In genomic region chr1:55179177-55179835, GRCh38 we compare ENCODE assay signal across 1 cellular context.
TF ChIP-seq lines count a peak whose summit lies in the region.

No MANE protein-coding gene starts in this region.

TF ChIP-seq in K562, 482 proteins besides CTCF, POLR2A, EP300 and RAD21 (continued from another document and continues in another):
- TF ChIP-seq HMBOX1 (IDR thresholded peaks at IDR 0.05), result peak; percentile 87
- TF ChIP-seq MCM7 (IDR thresholded peaks at IDR 0.05), result no peak
- TF ChIP-seq, protein P1, sequence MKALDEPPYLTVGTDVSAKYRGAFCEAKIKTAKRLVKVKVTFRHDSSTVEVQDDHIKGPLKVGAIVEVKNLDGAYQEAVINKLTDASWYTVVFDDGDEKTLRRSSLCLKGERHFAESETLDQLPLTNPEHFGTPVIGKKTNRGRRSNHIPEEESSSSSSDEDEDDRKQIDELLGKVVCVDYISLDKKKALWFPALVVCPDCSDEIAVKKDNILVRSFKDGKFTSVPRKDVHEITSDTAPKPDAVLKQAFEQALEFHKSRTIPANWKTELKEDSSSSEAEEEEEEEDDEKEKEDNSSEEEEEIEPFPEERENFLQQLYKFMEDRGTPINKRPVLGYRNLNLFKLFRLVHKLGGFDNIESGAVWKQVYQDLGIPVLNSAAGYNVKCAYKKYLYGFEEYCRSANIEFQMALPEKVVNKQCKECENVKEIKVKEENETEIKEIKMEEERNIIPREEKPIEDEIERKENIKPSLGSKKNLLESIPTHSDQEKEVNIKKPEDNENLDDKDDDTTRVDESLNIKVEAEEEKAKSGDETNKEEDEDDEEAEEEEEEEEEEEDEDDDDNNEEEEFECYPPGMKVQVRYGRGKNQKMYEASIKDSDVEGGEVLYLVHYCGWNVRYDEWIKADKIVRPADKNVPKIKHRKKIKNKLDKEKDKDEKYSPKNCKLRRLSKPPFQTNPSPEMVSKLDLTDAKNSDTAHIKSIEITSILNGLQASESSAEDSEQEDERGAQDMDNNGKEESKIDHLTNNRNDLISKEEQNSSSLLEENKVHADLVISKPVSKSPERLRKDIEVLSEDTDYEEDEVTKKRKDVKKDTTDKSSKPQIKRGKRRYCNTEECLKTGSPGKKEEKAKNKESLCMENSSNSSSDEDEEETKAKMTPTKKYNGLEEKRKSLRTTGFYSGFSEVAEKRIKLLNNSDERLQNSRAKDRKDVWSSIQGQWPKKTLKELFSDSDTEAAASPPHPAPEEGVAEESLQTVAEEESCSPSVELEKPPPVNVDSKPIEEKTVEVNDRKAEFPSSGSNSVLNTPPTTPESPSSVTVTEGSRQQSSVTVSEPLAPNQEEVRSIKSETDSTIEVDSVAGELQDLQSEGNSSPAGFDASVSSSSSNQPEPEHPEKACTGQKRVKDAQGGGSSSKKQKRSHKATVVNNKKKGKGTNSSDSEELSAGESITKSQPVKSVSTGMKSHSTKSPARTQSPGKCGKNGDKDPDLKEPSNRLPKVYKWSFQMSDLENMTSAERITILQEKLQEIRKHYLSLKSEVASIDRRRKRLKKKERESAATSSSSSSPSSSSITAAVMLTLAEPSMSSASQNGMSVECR (CRISPR knock-in tag; IDR thresholded peaks at IDR 0.05), result no peak
- peak; percentile 42; the same call in 1 of the 2 replicates for TF ChIP-seq NCOR1 (IDR thresholded peaks at IDR 0.05)
- TF ChIP-seq, protein P2, sequence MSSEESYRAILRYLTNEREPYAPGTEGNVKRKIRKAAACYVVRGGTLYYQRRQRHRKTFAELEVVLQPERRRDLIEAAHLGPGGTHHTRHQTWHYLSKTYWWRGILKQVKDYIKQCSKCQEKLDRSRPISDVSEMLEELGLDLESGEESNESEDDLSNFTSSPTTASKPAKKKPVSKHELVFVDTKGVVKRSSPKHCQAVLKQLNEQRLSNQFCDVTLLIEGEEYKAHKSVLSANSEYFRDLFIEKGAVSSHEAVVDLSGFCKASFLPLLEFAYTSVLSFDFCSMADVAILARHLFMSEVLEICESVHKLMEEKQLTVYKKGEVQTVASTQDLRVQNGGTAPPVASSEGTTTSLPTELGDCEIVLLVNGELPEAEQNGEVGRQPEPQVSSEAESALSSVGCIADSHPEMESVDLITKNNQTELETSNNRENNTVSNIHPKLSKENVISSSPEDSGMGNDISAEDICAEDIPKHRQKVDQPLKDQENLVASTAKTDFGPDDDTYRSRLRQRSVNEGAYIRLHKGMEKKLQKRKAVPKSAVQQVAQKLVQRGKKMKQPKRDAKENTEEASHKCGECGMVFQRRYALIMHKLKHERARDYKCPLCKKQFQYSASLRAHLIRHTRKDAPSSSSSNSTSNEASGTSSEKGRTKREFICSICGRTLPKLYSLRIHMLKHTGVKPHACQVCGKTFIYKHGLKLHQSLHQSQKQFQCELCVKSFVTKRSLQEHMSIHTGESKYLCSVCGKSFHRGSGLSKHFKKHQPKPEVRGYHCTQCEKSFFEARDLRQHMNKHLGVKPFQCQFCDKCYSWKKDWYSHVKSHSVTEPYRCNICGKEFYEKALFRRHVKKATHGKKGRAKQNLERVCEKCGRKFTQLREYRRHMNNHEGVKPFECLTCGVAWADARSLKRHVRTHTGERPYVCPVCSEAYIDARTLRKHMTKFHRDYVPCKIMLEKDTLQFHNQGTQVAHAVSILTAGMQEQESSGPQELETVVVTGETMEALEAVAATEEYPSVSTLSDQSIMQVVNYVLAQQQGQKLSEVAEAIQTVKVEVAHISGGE (CRISPR knock-in tag; IDR thresholded peaks at IDR 0.05), result no peak
- no peak for TF ChIP-seq ZSCAN29 (IDR thresholded peaks at IDR 0.05)
- TF ChIP-seq ZBTB1 (CRISPR knock-in tag; IDR thresholded peaks at IDR 0.05; ENCODE audit: borderline replicate concordance, low read depth), result no peak
- TF ChIP-seq ZNF444 (CRISPR knock-in tag; IDR thresholded peaks at IDR 0.05), result no peak
- no peak for TF ChIP-seq ZHX1 (conservative IDR thresholded peaks at IDR 0.05; ENCODE audit: low read length)
- TF ChIP-seq, protein P3, sequence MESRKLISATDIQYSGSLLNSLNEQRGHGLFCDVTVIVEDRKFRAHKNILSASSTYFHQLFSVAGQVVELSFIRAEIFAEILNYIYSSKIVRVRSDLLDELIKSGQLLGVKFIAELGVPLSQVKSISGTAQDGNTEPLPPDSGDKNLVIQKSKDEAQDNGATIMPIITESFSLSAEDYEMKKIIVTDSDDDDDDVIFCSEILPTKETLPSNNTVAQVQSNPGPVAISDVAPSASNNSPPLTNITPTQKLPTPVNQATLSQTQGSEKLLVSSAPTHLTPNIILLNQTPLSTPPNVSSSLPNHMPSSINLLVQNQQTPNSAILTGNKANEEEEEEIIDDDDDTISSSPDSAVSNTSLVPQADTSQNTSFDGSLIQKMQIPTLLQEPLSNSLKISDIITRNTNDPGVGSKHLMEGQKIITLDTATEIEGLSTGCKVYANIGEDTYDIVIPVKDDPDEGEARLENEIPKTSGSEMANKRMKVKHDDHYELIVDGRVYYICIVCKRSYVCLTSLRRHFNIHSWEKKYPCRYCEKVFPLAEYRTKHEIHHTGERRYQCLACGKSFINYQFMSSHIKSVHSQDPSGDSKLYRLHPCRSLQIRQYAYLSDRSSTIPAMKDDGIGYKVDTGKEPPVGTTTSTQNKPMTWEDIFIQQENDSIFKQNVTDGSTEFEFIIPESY (CRISPR knock-in tag; IDR thresholded peaks at IDR 0.05), result no peak; the same call in 1 of the 2 replicates
- TF ChIP-seq MEIS2 (IDR thresholded peaks at IDR 0.05; ENCODE audit: partially characterized antibody), result peak; percentile 77
- TF ChIP-seq, protein P4, sequence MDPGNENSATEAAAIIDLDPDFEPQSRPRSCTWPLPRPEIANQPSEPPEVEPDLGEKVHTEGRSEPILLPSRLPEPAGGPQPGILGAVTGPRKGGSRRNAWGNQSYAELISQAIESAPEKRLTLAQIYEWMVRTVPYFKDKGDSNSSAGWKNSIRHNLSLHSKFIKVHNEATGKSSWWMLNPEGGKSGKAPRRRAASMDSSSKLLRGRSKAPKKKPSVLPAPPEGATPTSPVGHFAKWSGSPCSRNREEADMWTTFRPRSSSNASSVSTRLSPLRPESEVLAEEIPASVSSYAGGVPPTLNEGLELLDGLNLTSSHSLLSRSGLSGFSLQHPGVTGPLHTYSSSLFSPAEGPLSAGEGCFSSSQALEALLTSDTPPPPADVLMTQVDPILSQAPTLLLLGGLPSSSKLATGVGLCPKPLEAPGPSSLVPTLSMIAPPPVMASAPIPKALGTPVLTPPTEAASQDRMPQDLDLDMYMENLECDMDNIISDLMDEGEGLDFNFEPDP (CRISPR knock-in tag; IDR thresholded peaks at IDR 0.05), result no peak
- TF ChIP-seq XRCC3 (IDR thresholded peaks at IDR 0.05), result no peak
- no peak for TF ChIP-seq HNRNPH1 (optimal IDR thresholded peaks at IDR 0.05; ENCODE audit: low read depth, low read length)
- no peak for TF ChIP-seq CHD7 (IDR thresholded peaks at IDR 0.05; ENCODE audit: low read depth, low read length)
- peak in 1 of 2 experiments; percentile 75; a peak in 2 of 4 replicates for TF ChIP-seq HDAC1 (IDR thresholded peaks at IDR 0.05)
- no peak for TF ChIP-seq FOXK1 (CRISPR knock-in tag; IDR thresholded peaks at IDR 0.05; ENCODE audit: borderline replicate concordance)
- TF ChIP-seq ZNF174 (CRISPR knock-in tag; IDR thresholded peaks at IDR 0.05), result no peak
- no peak for TF ChIP-seq NR2F6 (CRISPR knock-in tag; IDR thresholded peaks at IDR 0.05)
- TF ChIP-seq SMAD1 (IDR thresholded peaks at IDR 0.05; ENCODE audit: low read depth, low read length, partially characterized antibody), result no peak
- no peak for TF ChIP-seq TFE3 (CRISPR knock-in tag; IDR thresholded peaks at IDR 0.05)
- peak; percentile 96 for TF ChIP-seq SMARCA4 (IDR thresholded peaks at IDR 0.05)
